8 cellular contexts compared by ENCODE assay signal in the genomic region with DNA sequence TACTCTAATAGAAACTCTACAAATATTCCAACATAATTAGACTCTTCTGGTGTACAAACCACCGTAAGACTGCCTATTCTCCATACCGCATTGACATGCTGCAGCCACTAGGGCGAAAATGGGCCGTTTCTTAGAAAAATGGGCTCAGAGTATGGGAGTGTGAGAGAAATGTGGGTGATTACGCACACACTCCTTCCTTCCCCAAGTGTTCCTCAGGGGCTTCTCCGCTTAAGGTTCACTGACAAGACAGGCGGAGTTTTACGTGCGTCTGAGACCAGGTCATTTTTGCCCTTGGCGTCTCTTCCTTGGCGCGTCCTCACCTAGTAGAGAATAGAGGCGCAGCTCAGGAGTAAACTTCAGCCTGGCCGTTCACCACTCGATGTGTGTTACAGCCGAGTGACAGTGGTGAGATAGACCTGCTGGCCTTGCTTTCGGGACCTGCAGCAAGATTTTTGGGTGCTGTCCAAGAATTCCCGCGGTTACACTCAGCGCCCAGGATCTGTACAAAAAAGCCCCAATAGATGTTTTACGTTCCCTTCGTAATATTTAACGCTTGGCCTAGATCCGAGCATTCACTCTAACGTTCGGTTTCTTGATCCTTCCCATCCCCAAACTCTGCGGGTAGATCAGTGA. TPM values are rescaled to one million over a fixed set of nuclear protein-coding genes. Genes with fewer than 3 reads are reported as not detected.
DNase-seq lines count a peak whose midpoint lies in the region; ATAC-seq and TF ChIP-seq lines count a peak whose summit lies in the region.

No MANE protein-coding gene starts in this region.

- H3K4me1 Mint-ChIP-seq in CD4-positive, alpha-beta T cell (ENCODE audit: low read depth), result peaks cover 14% of the 10 kb centered on the region
- no peaks in the 10 kb centered on the region for H3K4me1 Mint-ChIP-seq in type B pancreatic cell (ENCODE audit: unreplicated experiment)

- WGBS in lower leg skin, 2 donors, result 2 to 11% methylated on average over 20 to 27 of the region's 27 CpGs

- peaks cover 45% of the 10 kb centered on the region for H3K27me3 ChIP-seq in CD4-positive, alpha-beta T cell (ENCODE audit: control insufficient read depth, insufficient read depth, low read length)

- no peak overlapping the region for H3K27ac Mint-ChIP-seq in CD4-positive, alpha-beta T cell
- no peak overlapping the region for H3K27ac Mint-ChIP-seq in type B pancreatic cell

- no peak overlapping the region for H3K4me3 ChIP-seq in Jurkat, Clone E6-1 (ENCODE audit: low read length)
- peak overlapping the region; percentile 26 for H3K4me3 ChIP-seq in lower leg skin (ENCODE audit: low read depth, poor library complexity, severe bottlenecking)

- no peak overlapping the region for H3K27ac ChIP-seq in CD4-positive, alpha-beta T cell (ENCODE audit: low read depth, low read length)

- H3K27me3 Mint-ChIP-seq in CD4-positive, alpha-beta T cell, result peaks cover 62% of the 10 kb centered on the region
- H3K27me3 Mint-ChIP-seq in type B pancreatic cell, result peaks cover 65% of the 10 kb centered on the region

- H3K9me3 Mint-ChIP-seq in CD4-positive, alpha-beta T cell, result no peaks in the 10 kb centered on the region
- H3K9me3 Mint-ChIP-seq in type B pancreatic cell, result peaks cover 5% of the 10 kb centered on the region

- no peak for DNase-seq in CD4-positive, alpha-beta T cell
- peak; percentile 0 for DNase-seq in Jurkat, Clone E6-1 (ENCODE audit: low read depth, low spot score)
- DNase-seq in cerebellar cortex (ENCODE audit: low spot score) (peak; percentile 68), lower leg skin (ENCODE audit: low spot score in 2 of 2) (peak; percentile 30 to 87), type B pancreatic cell (ENCODE audit: extremely low spot score, unreplicated experiment) (no peak), activated gamma-delta T cell treated with Interleukin-2 at 50 U/mL for 16 hours (no peak)
- no peak for DNase-seq in stimulated activated naive CD4-positive, alpha-beta T cell (lab: John Stamatoyannopoulos, UW)

- no peaks in the 10 kb centered on the region for H3K9me3 ChIP-seq in CD4-positive, alpha-beta T cell (ENCODE audit: control insufficient read depth, low read length)

- no peak for TF ChIP-seq CTCF in CD4-positive, alpha-beta T cell (IDR thresholded peaks at IDR 0.05)
- TF ChIP-seq CTCF in lower leg skin (IDR thresholded peaks at IDR 0.05) (no peak), type B pancreatic cell (conservative IDR thresholded peaks at IDR 0.05) (peak; percentile 79)

- ATAC-seq in CD4-positive, alpha-beta T cell (ENCODE audit: poor library complexity), result no peak
- ATAC-seq in GM19023 (IDR thresholded peaks at IDR 0.05; ENCODE audit: unreplicated experiment), result peak; percentile 11

- H3K36me3 Mint-ChIP-seq in CD4-positive, alpha-beta T cell (ENCODE audit: low read depth), result no peaks in the 10 kb centered on the region
- H3K36me3 Mint-ChIP-seq in type B pancreatic cell, result peaks cover 8% of the 10 kb centered on the region

- POLR2A ChIA-PET in CD4-positive, alpha-beta T cell (lab: Charles Lee), result no interaction called here

- no peak for TF ChIP-seq POLR2A in lower leg skin (IDR thresholded peaks at IDR 0.05)

- H3K4me3 Mint-ChIP-seq in CD4-positive, alpha-beta T cell, result peak overlapping the region; percentile 37
- peak overlapping the region; percentile 96 for H3K4me3 Mint-ChIP-seq in type B pancreatic cell

- intact Hi-C loops in CD4-positive, alpha-beta T cell (cut with DNase I, micrococcal nuclease), result no loop called here
- intact Hi-C loops in lower leg skin (cut with DNase I; ENCODE audit: low total_unique reads), result no loop called here

- CTCF ChIA-PET in CD4-positive, alpha-beta T cell (lab: Charles Lee), result no interaction called here

RNA-seq across cellular contexts. Expression of a gene that starts 1.8 kb away (rescaled TPM):
- under 1 TPM; 0.06 to 0.14 TPM for total RNA-seq in CD4-positive, alpha-beta T cell
- not detected for polyA plus RNA-seq in Jurkat, Clone E6-1 (2012; ENCODE audit: insufficient read depth, insufficient read length)
- 10 to 100 TPM in 2 of 4 donors, 1 to 10 TPM in 2; 6.2 to 16.3 (median 10.3) TPM for total RNA-seq in lower leg skin
- total RNA-seq in type B pancreatic cell (ENCODE audit: low replicate concordance), result 8.4 and 122 TPM in 2 replicates

Comparison
In these comparisons a context has a peak if more than half of its experiments do, and no peak if none do; other contexts are left out.
1. DNase-seq: peak in Jurkat, Clone E6-1 (single experiment), cerebellar cortex (single experiment) and lower leg skin (2 of 2); none in CD4-positive, alpha-beta T cell (0 of 10), type B pancreatic cell (single experiment), stimulated activated naive CD4-positive, alpha-beta T cell (0 of 6) and activated gamma-delta T cell treated with Interleukin-2 at 50 U/mL for 16 hours (single experiment).